1 cellular context compared by ENCODE assay signal in the genomic region with DNA sequence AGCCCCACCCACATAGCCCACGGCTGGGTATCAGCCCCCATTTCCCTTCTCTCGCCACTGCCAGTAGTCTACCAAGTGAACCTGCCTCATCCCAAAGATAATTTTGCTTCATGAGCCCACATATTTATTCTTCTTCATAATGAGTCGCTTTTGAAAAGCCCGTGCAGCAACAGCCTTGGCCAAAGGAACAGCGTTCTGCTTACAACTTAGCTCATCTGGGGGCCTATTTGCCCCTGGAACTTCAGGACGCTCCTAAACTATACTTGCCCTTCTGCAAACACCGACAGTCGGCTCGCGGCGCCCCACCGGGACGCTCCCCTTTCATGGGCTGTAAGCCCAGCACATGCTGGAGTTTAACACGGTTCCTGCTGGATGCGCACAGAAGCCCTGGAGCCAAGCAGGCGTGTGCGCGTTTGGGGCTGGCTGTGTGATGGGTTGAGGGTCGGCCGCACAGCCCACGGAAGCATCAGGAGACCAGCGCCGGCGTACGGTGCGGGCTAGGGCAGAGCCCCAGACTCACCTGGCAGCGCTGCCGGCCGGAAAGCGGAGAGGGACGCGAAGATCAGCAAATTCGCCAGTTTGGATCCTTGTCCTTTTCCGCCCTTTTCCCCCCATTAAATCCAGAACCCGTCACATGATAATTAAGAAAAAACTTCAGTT.
A peak's percentile ranks its signal among the peaks of the same experiment; 100 is the strongest.
TF ChIP-seq lines count a peak whose summit lies in the region.

No MANE protein-coding gene starts in this region.

TF ChIP-seq in K562, 482 proteins besides CTCF, POLR2A, EP300 and RAD21 (continued from another document and continues in another):
- TF ChIP-seq, protein P1, sequence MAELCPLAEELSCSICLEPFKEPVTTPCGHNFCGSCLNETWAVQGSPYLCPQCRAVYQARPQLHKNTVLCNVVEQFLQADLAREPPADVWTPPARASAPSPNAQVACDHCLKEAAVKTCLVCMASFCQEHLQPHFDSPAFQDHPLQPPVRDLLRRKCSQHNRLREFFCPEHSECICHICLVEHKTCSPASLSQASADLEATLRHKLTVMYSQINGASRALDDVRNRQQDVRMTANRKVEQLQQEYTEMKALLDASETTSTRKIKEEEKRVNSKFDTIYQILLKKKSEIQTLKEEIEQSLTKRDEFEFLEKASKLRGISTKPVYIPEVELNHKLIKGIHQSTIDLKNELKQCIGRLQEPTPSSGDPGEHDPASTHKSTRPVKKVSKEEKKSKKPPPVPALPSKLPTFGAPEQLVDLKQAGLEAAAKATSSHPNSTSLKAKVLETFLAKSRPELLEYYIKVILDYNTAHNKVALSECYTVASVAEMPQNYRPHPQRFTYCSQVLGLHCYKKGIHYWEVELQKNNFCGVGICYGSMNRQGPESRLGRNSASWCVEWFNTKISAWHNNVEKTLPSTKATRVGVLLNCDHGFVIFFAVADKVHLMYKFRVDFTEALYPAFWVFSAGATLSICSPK (IDR thresholded peaks at IDR 0.05; ENCODE audit: borderline replicate concordance) = no peak
- TF ChIP-seq, protein P2, sequence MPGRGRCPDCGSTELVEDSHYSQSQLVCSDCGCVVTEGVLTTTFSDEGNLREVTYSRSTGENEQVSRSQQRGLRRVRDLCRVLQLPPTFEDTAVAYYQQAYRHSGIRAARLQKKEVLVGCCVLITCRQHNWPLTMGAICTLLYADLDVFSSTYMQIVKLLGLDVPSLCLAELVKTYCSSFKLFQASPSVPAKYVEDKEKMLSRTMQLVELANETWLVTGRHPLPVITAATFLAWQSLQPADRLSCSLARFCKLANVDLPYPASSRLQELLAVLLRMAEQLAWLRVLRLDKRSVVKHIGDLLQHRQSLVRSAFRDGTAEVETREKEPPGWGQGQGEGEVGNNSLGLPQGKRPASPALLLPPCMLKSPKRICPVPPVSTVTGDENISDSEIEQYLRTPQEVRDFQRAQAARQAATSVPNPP (IDR thresholded peaks at IDR 0.05; ENCODE audit: borderline replicate concordance, insufficient read depth, insufficient read length) = no peak
- TF ChIP-seq ZNF347 (CRISPR knock-in tag; IDR thresholded peaks at IDR 0.05; ENCODE audit: low read depth) = no peak
- TF ChIP-seq, protein P3, sequence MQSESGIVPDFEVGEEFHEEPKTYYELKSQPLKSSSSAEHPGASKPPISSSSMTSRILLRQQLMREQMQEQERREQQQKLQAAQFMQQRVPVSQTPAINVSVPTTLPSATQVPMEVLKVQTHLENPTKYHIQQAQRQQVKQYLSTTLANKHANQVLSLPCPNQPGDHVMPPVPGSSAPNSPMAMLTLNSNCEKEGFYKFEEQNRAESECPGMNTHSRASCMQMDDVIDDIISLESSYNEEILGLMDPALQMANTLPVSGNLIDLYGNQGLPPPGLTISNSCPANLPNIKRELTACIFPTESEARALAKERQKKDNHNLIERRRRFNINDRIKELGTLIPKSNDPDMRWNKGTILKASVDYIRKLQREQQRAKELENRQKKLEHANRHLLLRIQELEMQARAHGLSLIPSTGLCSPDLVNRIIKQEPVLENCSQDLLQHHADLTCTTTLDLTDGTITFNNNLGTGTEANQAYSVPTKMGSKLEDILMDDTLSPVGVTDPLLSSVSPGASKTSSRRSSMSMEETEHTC (IDR thresholded peaks at IDR 0.05) = no peak; the same call in 1 of the 2 replicates
- no peak for TF ChIP-seq HMG20B (CRISPR knock-in tag; IDR thresholded peaks at IDR 0.05)
- TF ChIP-seq, protein P4, sequence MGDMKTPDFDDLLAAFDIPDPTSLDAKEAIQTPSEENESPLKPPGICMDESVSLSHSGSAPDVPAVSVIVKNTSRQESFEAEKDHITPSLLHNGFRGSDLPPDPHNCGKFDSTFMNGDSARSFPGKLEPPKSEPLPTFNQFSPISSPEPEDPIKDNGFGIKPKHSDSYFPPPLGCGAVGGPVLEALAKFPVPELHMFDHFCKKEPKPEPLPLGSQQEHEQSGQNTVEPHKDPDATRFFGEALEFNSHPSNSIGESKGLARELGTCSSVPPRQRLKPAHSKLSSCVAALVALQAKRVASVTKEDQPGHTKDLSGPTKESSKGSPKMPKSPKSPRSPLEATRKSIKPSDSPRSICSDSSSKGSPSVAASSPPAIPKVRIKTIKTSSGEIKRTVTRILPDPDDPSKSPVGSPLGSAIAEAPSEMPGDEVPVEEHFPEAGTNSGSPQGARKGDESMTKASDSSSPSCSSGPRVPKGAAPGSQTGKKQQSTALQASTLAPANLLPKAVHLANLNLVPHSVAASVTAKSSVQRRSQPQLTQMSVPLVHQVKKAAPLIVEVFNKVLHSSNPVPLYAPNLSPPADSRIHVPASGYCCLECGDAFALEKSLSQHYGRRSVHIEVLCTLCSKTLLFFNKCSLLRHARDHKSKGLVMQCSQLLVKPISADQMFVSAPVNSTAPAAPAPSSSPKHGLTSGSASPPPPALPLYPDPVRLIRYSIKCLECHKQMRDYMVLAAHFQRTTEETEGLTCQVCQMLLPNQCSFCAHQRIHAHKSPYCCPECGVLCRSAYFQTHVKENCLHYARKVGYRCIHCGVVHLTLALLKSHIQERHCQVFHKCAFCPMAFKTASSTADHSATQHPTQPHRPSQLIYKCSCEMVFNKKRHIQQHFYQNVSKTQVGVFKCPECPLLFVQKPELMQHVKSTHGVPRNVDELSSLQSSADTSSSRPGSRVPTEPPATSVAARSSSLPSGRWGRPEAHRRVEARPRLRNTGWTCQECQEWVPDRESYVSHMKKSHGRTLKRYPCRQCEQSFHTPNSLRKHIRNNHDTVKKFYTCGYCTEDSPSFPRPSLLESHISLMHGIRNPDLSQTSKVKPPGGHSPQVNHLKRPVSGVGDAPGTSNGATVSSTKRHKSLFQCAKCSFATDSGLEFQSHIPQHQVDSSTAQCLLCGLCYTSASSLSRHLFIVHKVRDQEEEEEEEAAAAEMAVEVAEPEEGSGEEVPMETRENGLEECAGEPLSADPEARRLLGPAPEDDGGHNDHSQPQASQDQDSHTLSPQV (IDR thresholded peaks at IDR 0.05) = no peak
- TF ChIP-seq, protein P5, sequence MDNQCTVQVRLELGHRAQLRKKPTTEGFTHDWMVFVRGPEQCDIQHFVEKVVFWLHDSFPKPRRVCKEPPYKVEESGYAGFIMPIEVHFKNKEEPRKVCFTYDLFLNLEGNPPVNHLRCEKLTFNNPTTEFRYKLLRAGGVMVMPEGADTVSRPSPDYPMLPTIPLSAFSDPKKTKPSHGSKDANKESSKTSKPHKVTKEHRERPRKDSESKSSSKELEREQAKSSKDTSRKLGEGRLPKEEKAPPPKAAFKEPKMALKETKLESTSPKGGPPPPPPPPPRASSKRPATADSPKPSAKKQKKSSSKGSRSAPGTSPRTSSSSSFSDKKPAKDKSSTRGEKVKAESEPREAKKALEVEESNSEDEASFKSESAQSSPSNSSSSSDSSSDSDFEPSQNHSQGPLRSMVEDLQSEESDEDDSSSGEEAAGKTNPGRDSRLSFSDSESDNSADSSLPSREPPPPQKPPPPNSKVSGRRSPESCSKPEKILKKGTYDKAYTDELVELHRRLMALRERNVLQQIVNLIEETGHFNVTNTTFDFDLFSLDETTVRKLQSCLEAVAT (IDR thresholded peaks at IDR 0.05) = 0 out of 4 replicates have a peak, but pooled peaks of 1 of the 2 experiments have one; percentile 56
- peak; percentile 45 for TF ChIP-seq C11orf30 (IDR thresholded peaks at IDR 0.05; ENCODE audit: low read depth)
- TF ChIP-seq, protein P6, sequence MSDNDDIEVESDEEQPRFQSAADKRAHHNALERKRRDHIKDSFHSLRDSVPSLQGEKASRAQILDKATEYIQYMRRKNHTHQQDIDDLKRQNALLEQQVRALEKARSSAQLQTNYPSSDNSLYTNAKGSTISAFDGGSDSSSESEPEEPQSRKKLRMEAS (CRISPR knock-in tag; IDR thresholded peaks at IDR 0.05) = peak; percentile 53; the same call in 1 of the 2 replicates
- TF ChIP-seq, protein P7, sequence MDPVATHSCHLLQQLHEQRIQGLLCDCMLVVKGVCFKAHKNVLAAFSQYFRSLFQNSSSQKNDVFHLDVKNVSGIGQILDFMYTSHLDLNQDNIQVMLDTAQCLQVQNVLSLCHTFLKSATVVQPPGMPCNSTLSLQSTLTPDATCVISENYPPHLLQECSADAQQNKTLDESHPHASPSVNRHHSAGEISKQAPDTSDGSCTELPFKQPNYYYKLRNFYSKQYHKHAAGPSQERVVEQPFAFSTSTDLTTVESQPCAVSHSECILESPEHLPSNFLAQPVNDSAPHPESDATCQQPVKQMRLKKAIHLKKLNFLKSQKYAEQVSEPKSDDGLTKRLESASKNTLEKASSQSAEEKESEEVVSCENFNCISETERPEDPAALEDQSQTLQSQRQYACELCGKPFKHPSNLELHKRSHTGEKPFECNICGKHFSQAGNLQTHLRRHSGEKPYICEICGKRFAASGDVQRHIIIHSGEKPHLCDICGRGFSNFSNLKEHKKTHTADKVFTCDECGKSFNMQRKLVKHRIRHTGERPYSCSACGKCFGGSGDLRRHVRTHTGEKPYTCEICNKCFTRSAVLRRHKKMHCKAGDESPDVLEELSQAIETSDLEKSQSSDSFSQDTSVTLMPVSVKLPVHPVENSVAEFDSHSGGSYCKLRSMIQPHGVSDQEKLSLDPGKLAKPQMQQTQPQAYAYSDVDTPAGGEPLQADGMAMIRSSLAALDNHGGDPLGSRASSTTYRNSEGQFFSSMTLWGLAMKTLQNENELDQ (CRISPR knock-in tag; IDR thresholded peaks at IDR 0.05; ENCODE audit: borderline replicate concordance) = no peak
- TF ChIP-seq NFE2 (IDR thresholded peaks at IDR 0.05; ENCODE audit: low read depth) = no peak
- TF ChIP-seq, protein P8, sequence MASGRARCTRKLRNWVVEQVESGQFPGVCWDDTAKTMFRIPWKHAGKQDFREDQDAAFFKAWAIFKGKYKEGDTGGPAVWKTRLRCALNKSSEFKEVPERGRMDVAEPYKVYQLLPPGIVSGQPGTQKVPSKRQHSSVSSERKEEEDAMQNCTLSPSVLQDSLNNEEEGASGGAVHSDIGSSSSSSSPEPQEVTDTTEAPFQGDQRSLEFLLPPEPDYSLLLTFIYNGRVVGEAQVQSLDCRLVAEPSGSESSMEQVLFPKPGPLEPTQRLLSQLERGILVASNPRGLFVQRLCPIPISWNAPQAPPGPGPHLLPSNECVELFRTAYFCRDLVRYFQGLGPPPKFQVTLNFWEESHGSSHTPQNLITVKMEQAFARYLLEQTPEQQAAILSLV (tag; IDR thresholded peaks at IDR 0.05) = no peak
- TF ChIP-seq FOXJ2 (tag; IDR thresholded peaks at IDR 0.05) = 0 out of 2 replicates have a peak, but pooled peaks have one; percentile 34
- no peak for TF ChIP-seq MTA2 (IDR thresholded peaks at IDR 0.05; ENCODE audit: low read depth)
- TF ChIP-seq ZKSCAN8 (CRISPR knock-in tag; IDR thresholded peaks at IDR 0.05) = no peak
- TF ChIP-seq PRMT5 (CRISPR knock-in tag; IDR thresholded peaks at IDR 0.05) = no peak
- TF ChIP-seq, protein P9, sequence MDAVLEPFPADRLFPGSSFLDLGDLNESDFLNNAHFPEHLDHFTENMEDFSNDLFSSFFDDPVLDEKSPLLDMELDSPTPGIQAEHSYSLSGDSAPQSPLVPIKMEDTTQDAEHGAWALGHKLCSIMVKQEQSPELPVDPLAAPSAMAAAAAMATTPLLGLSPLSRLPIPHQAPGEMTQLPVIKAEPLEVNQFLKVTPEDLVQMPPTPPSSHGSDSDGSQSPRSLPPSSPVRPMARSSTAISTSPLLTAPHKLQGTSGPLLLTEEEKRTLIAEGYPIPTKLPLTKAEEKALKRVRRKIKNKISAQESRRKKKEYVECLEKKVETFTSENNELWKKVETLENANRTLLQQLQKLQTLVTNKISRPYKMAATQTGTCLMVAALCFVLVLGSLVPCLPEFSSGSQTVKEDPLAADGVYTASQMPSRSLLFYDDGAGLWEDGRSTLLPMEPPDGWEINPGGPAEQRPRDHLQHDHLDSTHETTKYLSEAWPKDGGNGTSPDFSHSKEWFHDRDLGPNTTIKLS (IDR thresholded peaks at IDR 0.05; ENCODE audit: borderline replicate concordance, low read depth) = no peak
- peak; percentile 56 for TF ChIP-seq BRD9 (IDR thresholded peaks at IDR 0.05; ENCODE audit: low read depth, partially characterized antibody)
- no peak for TF ChIP-seq NFRKB (IDR thresholded peaks at IDR 0.05; ENCODE audit: low read depth)
- TF ChIP-seq, protein P10, sequence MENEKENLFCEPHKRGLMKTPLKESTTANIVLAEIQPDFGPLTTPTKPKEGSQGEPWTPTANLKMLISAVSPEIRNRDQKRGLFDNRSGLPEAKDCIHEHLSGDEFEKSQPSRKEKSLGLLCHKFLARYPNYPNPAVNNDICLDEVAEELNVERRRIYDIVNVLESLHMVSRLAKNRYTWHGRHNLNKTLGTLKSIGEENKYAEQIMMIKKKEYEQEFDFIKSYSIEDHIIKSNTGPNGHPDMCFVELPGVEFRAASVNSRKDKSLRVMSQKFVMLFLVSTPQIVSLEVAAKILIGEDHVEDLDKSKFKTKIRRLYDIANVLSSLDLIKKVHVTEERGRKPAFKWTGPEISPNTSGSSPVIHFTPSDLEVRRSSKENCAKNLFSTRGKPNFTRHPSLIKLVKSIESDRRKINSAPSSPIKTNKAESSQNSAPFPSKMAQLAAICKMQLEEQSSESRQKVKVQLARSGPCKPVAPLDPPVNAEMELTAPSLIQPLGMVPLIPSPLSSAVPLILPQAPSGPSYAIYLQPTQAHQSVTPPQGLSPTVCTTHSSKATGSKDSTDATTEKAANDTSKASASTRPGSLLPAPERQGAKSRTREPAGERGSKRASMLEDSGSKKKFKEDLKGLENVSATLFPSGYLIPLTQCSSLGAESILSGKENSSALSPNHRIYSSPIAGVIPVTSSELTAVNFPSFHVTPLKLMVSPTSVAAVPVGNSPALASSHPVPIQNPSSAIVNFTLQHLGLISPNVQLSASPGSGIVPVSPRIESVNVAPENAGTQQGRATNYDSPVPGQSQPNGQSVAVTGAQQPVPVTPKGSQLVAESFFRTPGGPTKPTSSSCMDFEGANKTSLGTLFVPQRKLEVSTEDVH (IDR thresholded peaks at IDR 0.05; ENCODE audit: low read depth, partially characterized antibody) = no peak
- TF ChIP-seq GABPA (tag; conservative IDR thresholded peaks at IDR 0.05; ENCODE audit: low read depth) = no peak
- no peak for TF ChIP-seq CAMTA2 (CRISPR knock-in tag; conservative IDR thresholded peaks at IDR 0.05)
- TF ChIP-seq XRCC4 (IDR thresholded peaks at IDR 0.05; ENCODE audit: extremely low read depth, insufficient read depth, insufficient read length) = no peak
- no peak for TF ChIP-seq STAG1 (CRISPR knock-in tag; IDR thresholded peaks at IDR 0.05; ENCODE audit: borderline replicate concordance)
- TF ChIP-seq, protein P11, sequence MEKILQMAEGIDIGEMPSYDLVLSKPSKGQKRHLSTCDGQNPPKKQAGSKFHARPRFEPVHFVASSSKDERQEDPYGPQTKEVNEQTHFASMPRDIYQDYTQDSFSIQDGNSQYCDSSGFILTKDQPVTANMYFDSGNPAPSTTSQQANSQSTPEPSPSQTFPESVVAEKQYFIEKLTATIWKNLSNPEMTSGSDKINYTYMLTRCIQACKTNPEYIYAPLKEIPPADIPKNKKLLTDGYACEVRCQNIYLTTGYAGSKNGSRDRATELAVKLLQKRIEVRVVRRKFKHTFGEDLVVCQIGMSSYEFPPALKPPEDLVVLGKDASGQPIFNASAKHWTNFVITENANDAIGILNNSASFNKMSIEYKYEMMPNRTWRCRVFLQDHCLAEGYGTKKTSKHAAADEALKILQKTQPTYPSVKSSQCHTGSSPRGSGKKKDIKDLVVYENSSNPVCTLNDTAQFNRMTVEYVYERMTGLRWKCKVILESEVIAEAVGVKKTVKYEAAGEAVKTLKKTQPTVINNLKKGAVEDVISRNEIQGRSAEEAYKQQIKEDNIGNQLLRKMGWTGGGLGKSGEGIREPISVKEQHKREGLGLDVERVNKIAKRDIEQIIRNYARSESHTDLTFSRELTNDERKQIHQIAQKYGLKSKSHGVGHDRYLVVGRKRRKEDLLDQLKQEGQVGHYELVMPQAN (IDR thresholded peaks at IDR 0.05; ENCODE audit: borderline replicate concordance) = peak; percentile 93
- TF ChIP-seq YY1 (IDR thresholded peaks at IDR 0.05; ENCODE audit: borderline replicate concordance in 1 of 3, control insufficient read depth in 1 of 3, extremely low read depth in 1 of 3, insufficient read depth in 3 of 3, insufficient read length in 1 of 3, insufficient replicate concordance in 2 of 3, low read depth in 1 of 3, low read length in 2 of 3) = no peak
- no peak for TF ChIP-seq TFAM (CRISPR knock-in tag; conservative IDR thresholded peaks at IDR 0.05)
- no peak for TF ChIP-seq EHMT2 (IDR thresholded peaks at IDR 0.05)
- TF ChIP-seq POLR2B (IDR thresholded peaks at IDR 0.05; ENCODE audit: low read depth, partially characterized antibody) = peak; percentile 63
